Comparison of ENCODE assay signal across 8 cellular contexts in genomic region chr19:39390759-39391592, GRCh38. TPM values are rescaled to one million over a fixed set of nuclear protein-coding genes. Genes with fewer than 3 reads are reported as not detected.
DNase-seq lines count a peak whose midpoint lies in the region; ATAC-seq and TF ChIP-seq lines count a peak whose summit lies in the region.

MED29 (plus strand) TSS chr19:39391378; CDS start chr19:39391423, 45 bp downstream.
PAF1 (minus strand) TSS chr19:39391106; CDS start chr19:39390864, 242 bp downstream.

- POLR2A ChIA-PET in RWPE1 (lab: Yijun Ruan, JAX; ENCODE audit: low non-redundant PET): interaction anchor here (1.4 to 1.6 kb wide), 3 partner anchors 11 to 45 kb away, joined by 4 to 8 read pairs (median 4); partner anchors contain the start of gene RPS16
- POLR2A ChIA-PET in naive thymus-derived CD4-positive, alpha-beta T cell (lab: Charles Lee): interaction anchor here (0.6 to 4.3 kb wide), 15 partner anchors 11 to 259 kb away, joined by 3 to 54 read pairs (median 6); partner anchors contain the start of genes GMFG, PLEKHG2, RPS16 and SAMD4B

- H3K27ac Mint-ChIP-seq in activated T-helper 17 cell treated with anti-CD3 and anti-CD28 coated beads, Interleukin-2, amount 50 U/mL, for 72 hours: peak within 1 kb of the TSS; percentile 99
- H3K27ac Mint-ChIP-seq in naive thymus-derived CD4-positive, alpha-beta T cell: peak within 1 kb of the TSS; percentile 95 to 100 (median 99)
- peak within 1 kb of the TSS; percentile 99 for H3K27ac Mint-ChIP-seq in stimulated activated naive B cell treated with anti-CD40 and anti-IgM and Interleukin-4, amounts not matched to agents 10 μg/mL and 1 μg/mL and 100 μg/mL, for 72 hours

- 0 out of 2 replicates have a peak, but pooled peaks have one; percentile 19 for TF ChIP-seq CTCF in LNCaP clone FGC (IDR thresholded peaks at IDR 0.05; ENCODE audit: control insufficient read depth, extremely low read depth, insufficient read depth)
- no peak for TF ChIP-seq CTCF in RWPE1 (conservative IDR thresholded peaks at IDR 0.05; ENCODE audit: low read depth)
- no peak for TF ChIP-seq CTCF in fibroblast of lung (conservative IDR thresholded peaks at IDR 0.05 in 1 of 2, IDR thresholded peaks at IDR 0.05 in 1 of 2; ENCODE audit: low read depth in 1 of 2, low read length in 2 of 2)

- H2AFZ ChIP-seq in fibroblast of lung (ENCODE audit: low read length): peak within 1 kb of the TSS; percentile 73

- H3K9ac ChIP-seq in fibroblast of lung (ENCODE audit: insufficient read depth, low read length): peak within 1 kb of the TSS; percentile 98

- peak within 1 kb of the TSS; percentile 94 for H3K27ac ChIP-seq in RWPE1
- peak within 1 kb of the TSS; percentile 99 for H3K27ac ChIP-seq in fibroblast of lung (ENCODE audit: insufficient read depth, low read length)
- H3K27ac ChIP-seq in naive thymus-derived CD4-positive, alpha-beta T cell (ENCODE audit: low read depth, low read length): peak within 1 kb of the TSS; percentile 95

- intact Hi-C loops in naive thymus-derived CD4-positive, alpha-beta T cell (cut with micrococcal nuclease): loop anchor here (1.0 to 5.0 kb wide), 16 partner anchors 11 to 1017 kb away; partner anchors contain the start of genes EID2B (in 2 of the 2), PLEKHG2 (in 2 of the 2), SAMD4B (in 2 of the 2) and SUPT5H (in 2 of the 2)

- H3K9me3 Mint-ChIP-seq in activated T-helper 17 cell treated with anti-CD3 and anti-CD28 coated beads, Interleukin-2, amount 50 U/mL, for 72 hours: no peaks in the 10 kb centered on the region
- no peaks in the 10 kb centered on the region for H3K9me3 Mint-ChIP-seq in naive thymus-derived CD4-positive, alpha-beta T cell
- H3K9me3 Mint-ChIP-seq in stimulated activated naive B cell treated with anti-CD40 and anti-IgM and Interleukin-4, amounts not matched to agents 10 μg/mL and 1 μg/mL and 100 μg/mL, for 72 hours: no peaks in the 10 kb centered on the region

- no peaks in the 10 kb centered on the region for H3K27me3 Mint-ChIP-seq in activated T-helper 17 cell treated with anti-CD3 and anti-CD28 coated beads, Interleukin-2, amount 50 U/mL, for 72 hours
- no peaks in the 10 kb centered on the region for H3K27me3 Mint-ChIP-seq in naive thymus-derived CD4-positive, alpha-beta T cell
- H3K27me3 Mint-ChIP-seq in stimulated activated naive B cell treated with anti-CD40 and anti-IgM and Interleukin-4, amounts not matched to agents 10 μg/mL and 1 μg/mL and 100 μg/mL, for 72 hours: no peaks in the 10 kb centered on the region

- peak within 1 kb of the TSS; percentile 98 for H3K4me2 ChIP-seq in fibroblast of lung (ENCODE audit: extremely low read depth, insufficient read depth, low read length)

- H3K27me3 ChIP-seq in fibroblast of lung (ENCODE audit: control insufficient read depth, insufficient read depth, low read length): no peaks in the 10 kb centered on the region
- no peaks in the 10 kb centered on the region for H3K27me3 ChIP-seq in naive thymus-derived CD4-positive, alpha-beta T cell (ENCODE audit: control insufficient read depth in 2 of 2, insufficient read depth in 2 of 2, low read length in 2 of 2)

- H3K4me1 Mint-ChIP-seq in activated T-helper 17 cell treated with anti-CD3 and anti-CD28 coated beads, Interleukin-2, amount 50 U/mL, for 72 hours: peaks cover 5% of the 10 kb centered on the region
- H3K4me1 Mint-ChIP-seq in naive thymus-derived CD4-positive, alpha-beta T cell: peaks cover 21 to 54% (median 38%) of the 10 kb centered on the region in 7 donors
- H3K4me1 Mint-ChIP-seq in stimulated activated naive B cell treated with anti-CD40 and anti-IgM and Interleukin-4, amounts not matched to agents 10 μg/mL and 1 μg/mL and 100 μg/mL, for 72 hours: peaks cover 31 to 61% of the 10 kb centered on the region in 2 donors

- CTCF ChIA-PET in RWPE1 (lab: Yijun Ruan, JAX): interaction anchor here (0.7 to 1.8 kb wide), 2 partner anchors 20 to 21 kb away, joined by 3 to 9 read pairs; partner anchors contain the start of gene PLEKHG2
- CTCF ChIA-PET in naive thymus-derived CD4-positive, alpha-beta T cell (lab: Charles Lee): interaction anchor here (0.6 to 2.0 kb wide), 6 partner anchors 10 to 1979 kb away, joined by 3 to 16 read pairs (median 3); partner anchors contain the start of gene PLEKHG2

- peaks cover 98% of the 10 kb centered on the region for H3K36me3 Mint-ChIP-seq in activated T-helper 17 cell treated with anti-CD3 and anti-CD28 coated beads, Interleukin-2, amount 50 U/mL, for 72 hours (ENCODE audit: low read depth)
- peaks cover 10 to 42% (median 29%) of the 10 kb centered on the region in 5 donors for H3K36me3 Mint-ChIP-seq in naive thymus-derived CD4-positive, alpha-beta T cell
- H3K36me3 Mint-ChIP-seq in stimulated activated naive B cell treated with anti-CD40 and anti-IgM and Interleukin-4, amounts not matched to agents 10 μg/mL and 1 μg/mL and 100 μg/mL, for 72 hours: peaks cover 46 to 48% of the 10 kb centered on the region in 2 donors

- peaks cover 10% of the 10 kb centered on the region for H3K4me1 ChIP-seq in fibroblast of lung (ENCODE audit: control insufficient read depth, extremely low read depth, insufficient read depth, low read length)
- H3K4me1 ChIP-seq in naive thymus-derived CD4-positive, alpha-beta T cell (ENCODE audit: control insufficient read depth in 2 of 2, insufficient read depth in 2 of 2, low read length in 2 of 2): peaks cover 16% of the 10 kb centered on the region in 2 donors

- no peaks in the 10 kb centered on the region for H4K20me1 ChIP-seq in fibroblast of lung (ENCODE audit: control insufficient read depth, extremely low read depth, insufficient read depth, low read length)

- peak; percentile 99 for ATAC-seq in activated T-helper 17 cell treated with anti-CD3 and anti-CD28 coated beads, Interleukin-2, amount 50 U/mL, for 72 hours (replicated peaks)
- ATAC-seq in naive thymus-derived CD4-positive, alpha-beta T cell: peak; percentile 95
- ATAC-seq in stimulated activated naive B cell treated with anti-CD40 and anti-IgM and Interleukin-4, amounts not matched to agents 10 μg/mL and 1 μg/mL and 100 μg/mL, for 72 hours (replicated peaks): peak; percentile 95 to 96

- peaks cover 27% of the 10 kb centered on the region for H3K79me2 ChIP-seq in fibroblast of lung (ENCODE audit: control insufficient read depth, insufficient read depth, low read length)

- H3K4me3 ChIP-seq in LNCaP clone FGC (ENCODE audit: low read depth, low read length): peak within 1 kb of the TSS; percentile 98
- peak within 1 kb of the TSS; percentile 91 to 99 (median 96) for H3K4me3 ChIP-seq in fibroblast of lung (replicated peaks in 1 of 4; ENCODE audit: control extremely low read depth in 1 of 4, insufficient read depth in 1 of 4, low read depth in 3 of 4, low read length in 4 of 4)
- H3K4me3 ChIP-seq in naive thymus-derived CD4-positive, alpha-beta T cell (ENCODE audit: low read length): peak within 1 kb of the TSS; percentile 84

- peaks cover 28% of the 10 kb centered on the region for H3K36me3 ChIP-seq in fibroblast of lung (ENCODE audit: control insufficient read depth, insufficient read depth, low read length)
- peaks cover 26 to 58% (median 30%) of the 10 kb centered on the region in 3 experiments for H3K36me3 ChIP-seq in naive thymus-derived CD4-positive, alpha-beta T cell (ENCODE audit: control insufficient read depth in 2 of 3, insufficient read depth in 3 of 3, low read length in 3 of 3)

- peak within 1 kb of the TSS; percentile 100 for H3K4me3 Mint-ChIP-seq in activated T-helper 17 cell treated with anti-CD3 and anti-CD28 coated beads, Interleukin-2, amount 50 U/mL, for 72 hours
- H3K4me3 Mint-ChIP-seq in naive thymus-derived CD4-positive, alpha-beta T cell: peak within 1 kb of the TSS; percentile 89 to 99 (median 96)
- H3K4me3 Mint-ChIP-seq in stimulated activated naive B cell treated with anti-CD40 and anti-IgM and Interleukin-4, amounts not matched to agents 10 μg/mL and 1 μg/mL and 100 μg/mL, for 72 hours: peak within 1 kb of the TSS; percentile 98 to 99

- peak; percentile 100 for DNase-seq in EH (ENCODE audit: low read depth)
- peak; percentile 92 for DNase-seq in GOT3 (lab: John Stamatoyannopoulos, UW)
- DNase-seq in LNCaP clone FGC (ENCODE audit: low read depth): peak; percentile 99
- DNase-seq in RWPE1 (ENCODE audit: low spot score): peak; percentile 99
- peak; percentile 99 to 100 for DNase-seq in fibroblast of lung (ENCODE audit: low read depth in 2 of 2)
- DNase-seq in naive thymus-derived CD4-positive, alpha-beta T cell: peak; percentile 76 to 99 (median 99)
- peak; percentile 97 for DNase-seq in stimulated activated naive B cell treated with anti-CD40 and anti-IgM and Interleukin-4, amounts not matched to agents 10 μg/mL and 1 μg/mL and 100 μg/mL, for 72 hours

- no peaks in the 10 kb centered on the region for H3K9me3 ChIP-seq in fibroblast of lung (ENCODE audit: control insufficient read depth, insufficient read depth, low read depth, low read length)
- H3K9me3 ChIP-seq in naive thymus-derived CD4-positive, alpha-beta T cell (ENCODE audit: control insufficient read depth in 2 of 3, low read length in 3 of 3): no peaks in the 10 kb centered on the region

RNA-seq across cellular contexts. Expression of gene MED29, which starts in this region (rescaled TPM):
- 10 to 100 TPM; 24.6 to 27.7 TPM for total RNA-seq in activated T-helper 17 cell treated with anti-CD3 and anti-CD28 coated beads, Interleukin-2, amount 50 U/mL, for 72 hours
- 15.4 and 23.0 TPM in 2 replicates for total RNA-seq in fibroblast of lung
- 28.9 and 37.0 TPM in 2 replicates for polyA plus RNA-seq in fibroblast of lung
- polyA plus RNA-seq in fibroblast of lung (2012): 25.6 and 31.1 TPM in 2 replicates
- polyA minus RNA-seq in fibroblast of lung (ENCODE audit: low replicate concordance): 77.9 and 123 TPM in 2 replicates
- total RNA-seq in naive thymus-derived CD4-positive, alpha-beta T cell: 10 to 100 TPM; 44.2 to 57.2 (median 49.4) TPM
- polyA plus RNA-seq in naive thymus-derived CD4-positive, alpha-beta T cell: 10 to 100 TPM; 57.4 to 61.0 TPM

RNA-seq across cellular contexts. Expression of gene PAF1, which starts in this region (rescaled TPM):
- 10 to 100 TPM; 46.6 to 58.6 TPM for total RNA-seq in activated T-helper 17 cell treated with anti-CD3 and anti-CD28 coated beads, Interleukin-2, amount 50 U/mL, for 72 hours
- 38.8 and 46.4 TPM in 2 replicates for total RNA-seq in fibroblast of lung
- polyA plus RNA-seq in fibroblast of lung: 65.5 and 87.2 TPM in 2 replicates
- 56.2 and 73.7 TPM in 2 replicates for polyA plus RNA-seq in fibroblast of lung (2012)
- 28.3 and 42.1 TPM in 2 replicates for polyA minus RNA-seq in fibroblast of lung (ENCODE audit: low replicate concordance)
- 100 to 1,000 TPM in 1 of 5 experiments, 10 to 100 TPM in 4; 42.8 to 104 (median 55.5) TPM for total RNA-seq in naive thymus-derived CD4-positive, alpha-beta T cell
- polyA plus RNA-seq in naive thymus-derived CD4-positive, alpha-beta T cell: 10 to 100 TPM; 35.8 to 59.7 TPM

Comparison
In these comparisons a context has a peak if more than half of its experiments do, and no peak if none do; other contexts are left out.
1. Peak in every context shown above with its lines: DNase-seq, ATAC-seq, H3K4me3 ChIP-seq and H3K27ac ChIP-seq.